23 cellular contexts compared by ENCODE assay signal in genomic region chr3:43883729-43884396, GRCh38.
DNase-seq lines count a peak whose midpoint lies in the region; ATAC-seq and TF ChIP-seq lines count a peak whose summit lies in the region.
"Had no signal": no experiment of that assay in that cellular context is flagged by ENCODE, and none has a peak within 500 bp of the region (broad histone marks: within the 10 kb centered on the region; RNA-seq: fewer than 3 reads in every experiment).

No MANE protein-coding gene starts in this region.

- dilution Hi-C loops in mammary epithelial cell (cut with HindIII; ENCODE audit: low sequenced_read_pairs): no loop called here

- TF ChIP-seq CTCF in breast epithelium (IDR thresholded peaks at IDR 0.05) (no peak), mammary epithelial cell (conservative IDR thresholded peaks at IDR 0.05 in 1 of 2, IDR thresholded peaks at IDR 0.05 in 1 of 2; ENCODE audit: extremely low read depth in 1 of 2, insufficient read depth in 1 of 2, low read depth in 1 of 2, low read length in 2 of 2) (no peak), upper lobe of left lung (IDR thresholded peaks at IDR 0.05) (no peak), progenitor cell of endocrine pancreas (IDR thresholded peaks at IDR 0.05; ENCODE audit: unreplicated experiment) (no peak)

- H3K4me1 ChIP-seq in breast epithelium (no peaks in the 10 kb centered on the region), mammary epithelial cell (ENCODE audit: insufficient read depth, low read length) (peaks cover 5% of the 10 kb centered on the region), upper lobe of left lung (peaks cover 0 to 21% (median 4%) of the 10 kb centered on the region in 4 donors)
- H3K4me1 ChIP-seq: BLaER1, esophagus squamous epithelium, parathyroid adenoma had no signal

- H3K4me1 Mint-ChIP-seq in progenitor cell of endocrine pancreas (ENCODE audit: low read depth): peaks cover 13% of the 10 kb centered on the region
- H3K4me1 Mint-ChIP-seq: T-helper 17 cell had no signal

- no peaks in the 10 kb centered on the region for H3K36me3 ChIP-seq in breast epithelium
- H3K36me3 ChIP-seq in mammary epithelial cell (ENCODE audit: insufficient read depth, low read length): no peaks in the 10 kb centered on the region
- no peaks in the 10 kb centered on the region for H3K36me3 ChIP-seq in upper lobe of left lung
- H3K36me3 ChIP-seq: BLaER1, esophagus squamous epithelium had no signal

- H3K9me3 ChIP-seq in breast epithelium (no peaks in the 10 kb centered on the region), mammary epithelial cell (replicated peaks; ENCODE audit: insufficient read depth, low read length) (no peaks in the 10 kb centered on the region), upper lobe of left lung (no peaks in the 10 kb centered on the region)
- H3K9me3 ChIP-seq: BLaER1, esophagus squamous epithelium had no signal

- H3K27ac Mint-ChIP-seq in progenitor cell of endocrine pancreas: no peak overlapping the region
- H3K27ac Mint-ChIP-seq: T-helper 17 cell had no signal

- no peak overlapping the region for H3K4me2 ChIP-seq in mammary epithelial cell (ENCODE audit: insufficient read depth, low read depth, low read length)
- H3K4me2 ChIP-seq: BLaER1 had no signal

- H3K36me3 Mint-ChIP-seq in progenitor cell of endocrine pancreas (ENCODE audit: insufficient read depth): no peaks in the 10 kb centered on the region

- no TSS peak for BruUV-seq in mammary epithelial cell (replicated peaks; lab: Mats Ljungman, UMichigan)

- 41% methylated on average over 10 of the region's 10 CpGs for WGBS in mammary epithelial cell (ENCODE audit: low coverage, missing lambda C conversion rate)
- WGBS in upper lobe of left lung, 2 donors: 66 to 80% methylated on average over 6 to 10 of the region's 10 CpGs

- DNase-seq in breast epithelium (ENCODE audit: low spot score in 2 of 2): peak in 1 of 2 donors; percentile 74
- DNase-seq in mammary epithelial cell: no peak
- peak; percentile 34 for DNase-seq in ecto neural progenitor cell (ENCODE audit: low spot score)
- DNase-seq in medulla oblongata (ENCODE audit: extremely low spot score): peak; percentile 42
- peak in 1 of 2 donors; percentile 66 for DNase-seq in upper lobe of left lung
- DNase-seq in progenitor cell of endocrine pancreas (ENCODE audit: low spot score, unreplicated experiment): no peak
- DNase-seq: activated CD4-positive, alpha-beta T cell treated with anti-CD3 and anti-CD28 coated beads, Interleukin-2, amount 50 U/mL, for 4 hours; activated naive CD4-positive, alpha-beta T cell; activated T-cell treated with anti-CD3 and anti-CD28 coated beads, Interleukin-2, amount 50 U/mL, for 1 hour; amniotic stem cell; effector CD8-positive, alpha-beta T cell; esophagus squamous epithelium; GF-D8; left colon; NCI-H510A treated with DMSO at 0.1 percent for 48 hours; SHP77; T-helper 17 cell had no signal

- no peak for TF ChIP-seq POLR2A in breast epithelium (IDR thresholded peaks at IDR 0.05)
- no peak for TF ChIP-seq POLR2A in upper lobe of left lung (IDR thresholded peaks at IDR 0.05)

- peaks cover 20% of the 10 kb centered on the region for H3K27me3 Mint-ChIP-seq in progenitor cell of endocrine pancreas

- ATAC-seq in upper lobe of left lung (ENCODE audit: low FRiP score in 2 of 2): peak; percentile 19 to 65
- no peak for ATAC-seq in HG03432 (IDR thresholded peaks at IDR 0.05; ENCODE audit: unreplicated experiment)
- no peak for ATAC-seq in GM19397 (IDR thresholded peaks at IDR 0.05; ENCODE audit: unreplicated experiment)
- ATAC-seq: GM12878, left colon, T-helper 17 cell had no signal

- in situ Hi-C loops in mammary epithelial cell (cut with MboI; ENCODE audit: low sequenced_read_pairs in 2 of 2): no loop called here

- no peak overlapping the region for H3K4me3 ChIP-seq in breast epithelium
- no peak overlapping the region for H3K4me3 ChIP-seq in mammary epithelial cell (replicated peaks in 1 of 3; ENCODE audit: insufficient read depth in 1 of 3, low read depth in 2 of 3, low read length in 3 of 3)
- H3K4me3 ChIP-seq in upper lobe of left lung: no peak overlapping the region
- H3K4me3 ChIP-seq: BLaER1, esophagus squamous epithelium, GM12878, skin epidermis had no signal

- H3K4me3 Mint-ChIP-seq in progenitor cell of endocrine pancreas (ENCODE audit: low read depth): no peak overlapping the region
- H3K4me3 Mint-ChIP-seq: T-helper 17 cell had no signal

- H3K27ac ChIP-seq in breast epithelium (peak overlapping the region; percentile 67 to 77), mammary epithelial cell (ENCODE audit: insufficient read depth, low read depth, low read length) (no peak overlapping the region), upper lobe of left lung (no peak overlapping the region)
- H3K27ac ChIP-seq: BLaER1, esophagus squamous epithelium, parathyroid adenoma, skin epidermis had no signal

- H3K27me3 ChIP-seq in breast epithelium (no peaks in the 10 kb centered on the region), mammary epithelial cell (ENCODE audit: insufficient read depth, low read length) (no peaks in the 10 kb centered on the region), upper lobe of left lung (no peaks in the 10 kb centered on the region)
- H3K27me3 ChIP-seq: BLaER1, esophagus squamous epithelium had no signal

- H3K9ac ChIP-seq in mammary epithelial cell (ENCODE audit: insufficient read depth, low read length): no peak overlapping the region
- H3K9ac ChIP-seq: BLaER1, parathyroid adenoma had no signal

- intact Hi-C loops in breast epithelium (cut with DNase I; ENCODE audit: low total_unique reads) (no loop called here), mammary epithelial cell (cut with micrococcal nuclease) (no loop called here)

- H3K79me2 ChIP-seq in mammary epithelial cell (ENCODE audit: insufficient read depth, low read length): no peaks in the 10 kb centered on the region
- H3K79me2 ChIP-seq: parathyroid adenoma had no signal

- no peak overlapping the region for H2AFZ ChIP-seq in mammary epithelial cell (ENCODE audit: low read depth, low read length)
- H2AFZ ChIP-seq: parathyroid adenoma had no signal

- TF ChIP-seq EP300 in upper lobe of left lung (IDR thresholded peaks at IDR 0.05): no peak

- H4K20me1 ChIP-seq in mammary epithelial cell (ENCODE audit: insufficient read depth, low read length): no peaks in the 10 kb centered on the region
- H4K20me1 ChIP-seq: BLaER1 had no signal

- CTCF ChIA-PET in mammary epithelial cell (lab: Charles Lee; ENCODE audit: low non-redundant PET): no interaction called here

- no peaks in the 10 kb centered on the region for H3K9me3 Mint-ChIP-seq in progenitor cell of endocrine pancreas (ENCODE audit: low read depth)

Comparison
In these comparisons a context has a peak if more than half of its experiments do, and no peak if none do; other contexts are left out.
1. H3K27ac ChIP-seq: peak in breast epithelium (2 of 2); none in mammary epithelial cell (single experiment) and upper lobe of left lung (0 of 4).
2. DNase-seq: peak in ecto neural progenitor cell (single experiment) and medulla oblongata (single experiment); none in mammary epithelial cell (single experiment) and progenitor cell of endocrine pancreas (single experiment).
3. ATAC-seq: peak in upper lobe of left lung (2 of 2); none in HG03432 (single experiment) and GM19397 (single experiment).